ENCODE assay signal across 21 cellular contexts in genomic region chr7:25103766-25104165, GRCh38.
"Had no signal": no experiment of that assay in that cellular context is flagged by ENCODE, and none has a peak within 500 bp of the region (broad histone marks: within the 10 kb centered on the region; RNA-seq: fewer than 3 reads in every experiment).

No MANE protein-coding gene starts in this region.

- DNase-seq: activated B cell treated with CpG ODN at 0.5 μM for 24 hours; activated CD4-positive, alpha-beta memory T cell treated with anti-CD3 and anti-CD28 coated beads for 36 hours; activated CD4-positive, alpha-beta T cell treated with anti-CD3 and anti-CD28 coated beads for 1 hour; activated CD4-positive, alpha-beta T cell treated with anti-CD3 and anti-CD28 coated beads, Interleukin-2, amount 10 ng/mL, durations not matched to agents 24 days and 14 days; activated gamma-delta T cell; activated naive CD4-positive, alpha-beta T cell treated with anti-CD3 and anti-CD28 coated beads for 36 hours; activated T-cell treated with anti-CD3 and anti-CD28 coated beads for 4 hours; activated T-cell treated with anti-CD3 and anti-CD28 coated beads, Interleukin-2, amount 50 U/mL, for 48 hours; amygdala; cortex of kidney; Kasumi-1; NCI-H1105 treated with DMSO at 0.1 percent for 48 hours; NCI-H1436 treated with DMSO at 0.1 percent for 48 hours; NCI-H187; NCI-H2081; NCI-H446; NCI-H524; Peyer's patch; Right ventricle myocardium superior; T-helper 9 cell had no signal

- ATAC-seq: activated T-helper 17 cell treated with anti-CD3 and anti-CD28 coated beads, Interleukin-2, amount 50 U/mL, for 72 hours had no signal

- H3K4me3 ChIP-seq: Peyer's patch had no signal
